ENCODE assay signal across 21 cellular contexts in genomic region chr7:69765879-69766278, GRCh38.
DNase-seq lines count a peak whose midpoint lies in the region; ATAC-seq lines count a peak whose summit lies in the region.
"Had no signal": no experiment of that assay in that cellular context is flagged by ENCODE, and none has a peak within 500 bp of the region (broad histone marks: within the 10 kb centered on the region; RNA-seq: fewer than 3 reads in every experiment).

No MANE protein-coding gene starts in this region.

- peaks cover 17 to 23% of the 10 kb centered on the region in 2 donors for H3K4me1 Mint-ChIP-seq in natural killer cell treated with Interleukin-12 subunit alpha and Interleukin-12 subunit beta and Interleukin-15 and Interleukin-18, amount 100 ng/mL, for 72 hours (ENCODE audit: low read depth in 2 of 2)
- H3K4me1 Mint-ChIP-seq in activated naive CD4-positive, alpha-beta T cell treated with anti-CD3 and anti-CD28 coated beads, Interleukin-2, amount 10 ng/mL, durations not matched to agents 7 days and 5 days, result no peaks in the 10 kb centered on the region
- H3K4me1 Mint-ChIP-seq: activated CD4-positive, alpha-beta T cell treated with anti-CD3 and anti-CD28 coated beads for 36 hours had no signal

- H3K27ac Mint-ChIP-seq in natural killer cell treated with Interleukin-12 subunit alpha and Interleukin-12 subunit beta and Interleukin-15 and Interleukin-18, amount 100 ng/mL, for 72 hours, result peak overlapping the region in 1 of 2 donors; percentile 8
- H3K27ac Mint-ChIP-seq in activated naive CD4-positive, alpha-beta T cell treated with anti-CD3 and anti-CD28 coated beads, Interleukin-2, amount 10 ng/mL, durations not matched to agents 7 days and 5 days, result no peak overlapping the region
- H3K27ac Mint-ChIP-seq: activated CD4-positive, alpha-beta T cell treated with anti-CD3 and anti-CD28 coated beads for 36 hours; activated naive CD4-positive, alpha-beta T cell treated with anti-CD3 and anti-CD28 coated beads, Interleukin-2, amount 50 U/mL, for 72 hours; activated T-cell treated with anti-CD3 and anti-CD28 coated beads, Interleukin-2, amount 50 U/mL, for 72 hours; CD8-positive, alpha-beta memory T cell; HFFc6 had no signal

- ATAC-seq in GM18867 (IDR thresholded peaks at IDR 0.05; ENCODE audit: unreplicated experiment) (peak; percentile 27), GM21717 (IDR thresholded peaks at IDR 0.05; ENCODE audit: unreplicated experiment) (peak; percentile 45), HG03432 (IDR thresholded peaks at IDR 0.05; ENCODE audit: unreplicated experiment) (peak; percentile 54), HG02623 (IDR thresholded peaks at IDR 0.05; ENCODE audit: unreplicated experiment) (no peak)
- ATAC-seq in natural killer cell treated with Interleukin-12 subunit alpha and Interleukin-12 subunit beta and Interleukin-15 and Interleukin-18, amount 100 ng/mL, for 72 hours, result peak in 1 of 2 donors; percentile 45
- ATAC-seq: activated CD4-positive, alpha-beta T cell treated with anti-CD3 and anti-CD28 coated beads for 36 hours; activated naive CD4-positive, alpha-beta T cell treated with anti-CD3 and anti-CD28 coated beads, Interleukin-2, amount 50 U/mL, for 72 hours; activated T-cell treated with anti-CD3 and anti-CD28 coated beads, Interleukin-2, amount 50 U/mL, for 72 hours had no signal

- CTCF ChIA-PET in activated naive CD4-positive, alpha-beta T cell treated with anti-CD3 and anti-CD28 coated beads, Interleukin-2, amount 10 ng/mL, durations not matched to agents 7 days and 5 days (lab: Charles Lee), result no interaction called here

- H3K36me3 Mint-ChIP-seq in natural killer cell treated with Interleukin-12 subunit alpha and Interleukin-12 subunit beta and Interleukin-15 and Interleukin-18, amount 100 ng/mL, for 72 hours, result no peaks in the 10 kb centered on the region
- H3K36me3 Mint-ChIP-seq in activated naive CD4-positive, alpha-beta T cell treated with anti-CD3 and anti-CD28 coated beads, Interleukin-2, amount 10 ng/mL, durations not matched to agents 7 days and 5 days, result no peaks in the 10 kb centered on the region
- H3K36me3 Mint-ChIP-seq: CD8-positive, alpha-beta memory T cell had no signal

- no peaks in the 10 kb centered on the region for H3K27me3 Mint-ChIP-seq in natural killer cell treated with Interleukin-12 subunit alpha and Interleukin-12 subunit beta and Interleukin-15 and Interleukin-18, amount 100 ng/mL, for 72 hours
- H3K27me3 Mint-ChIP-seq in activated naive CD4-positive, alpha-beta T cell treated with anti-CD3 and anti-CD28 coated beads, Interleukin-2, amount 10 ng/mL, durations not matched to agents 7 days and 5 days, result no peaks in the 10 kb centered on the region
- H3K27me3 Mint-ChIP-seq: activated CD4-positive, alpha-beta T cell treated with anti-CD3 and anti-CD28 coated beads for 36 hours had no signal

- peak overlapping the region; percentile 26 for H3K4me3 Mint-ChIP-seq in natural killer cell treated with Interleukin-12 subunit alpha and Interleukin-12 subunit beta and Interleukin-15 and Interleukin-18, amount 100 ng/mL, for 72 hours
- no peak overlapping the region for H3K4me3 Mint-ChIP-seq in activated naive CD4-positive, alpha-beta T cell treated with anti-CD3 and anti-CD28 coated beads, Interleukin-2, amount 10 ng/mL, durations not matched to agents 7 days and 5 days
- H3K4me3 Mint-ChIP-seq: activated CD4-positive, alpha-beta T cell treated with anti-CD3 and anti-CD28 coated beads for 36 hours; activated T-cell treated with anti-CD3 and anti-CD28 coated beads, Interleukin-2, amount 50 U/mL, for 72 hours; CD8-positive, alpha-beta memory T cell; HFFc6 had no signal

- H3K9me3 Mint-ChIP-seq in natural killer cell treated with Interleukin-12 subunit alpha and Interleukin-12 subunit beta and Interleukin-15 and Interleukin-18, amount 100 ng/mL, for 72 hours, result no peaks in the 10 kb centered on the region
- no peaks in the 10 kb centered on the region for H3K9me3 Mint-ChIP-seq in activated naive CD4-positive, alpha-beta T cell treated with anti-CD3 and anti-CD28 coated beads, Interleukin-2, amount 10 ng/mL, durations not matched to agents 7 days and 5 days
- H3K9me3 Mint-ChIP-seq: CD8-positive, alpha-beta memory T cell had no signal

- DNase-seq in natural killer cell treated with Interleukin-12 subunit alpha and Interleukin-12 subunit beta and Interleukin-15 and Interleukin-18, amount 100 ng/mL, for 72 hours (ENCODE audit: low spot score), result no peak
- no peak for DNase-seq in midbrain (lab: John Stamatoyannopoulos, UW)
- DNase-seq in activated naive CD4-positive, alpha-beta T cell treated with anti-CD3 and anti-CD28 coated beads, Interleukin-2, amount 10 ng/mL, durations not matched to agents 7 days and 5 days, result no peak
- DNase-seq: activated CD4-positive, alpha-beta T cell treated with anti-CD3 and anti-CD28 coated beads for 36 hours; activated T-cell treated with anti-CD3 and anti-CD28 coated beads, Interleukin-2, amount 50 U/mL, for 72 hours; CD8-positive, alpha-beta memory T cell; DMS79 treated with DMSO at 0.1 percent for 48 hours; foreskin melanocyte; HFFc6; hippocampal formation; IMR-90; NCI-H1694; NCI-H748 treated with DMSO at 0.1 percent for 48 hours; SIG-M5; stimulated activated CD4-positive, alpha-beta T cell treated with anti-CD3 and anti-CD28 coated beads, Interleukin-4, amount 100 ng/mL, for 24 hours; upper lobe of left lung had no signal
